9 cellular contexts compared by ENCODE assay signal in genomic region chr2:54503192-54503591, GRCh38. TPM values are rescaled to one million over a fixed set of nuclear protein-coding genes. Genes with fewer than 3 reads are reported as not detected.
DNase-seq lines count a peak whose midpoint lies in the region; ATAC-seq and TF ChIP-seq lines count a peak whose summit lies in the region.
"Had no signal": no experiment of that assay in that cellular context is flagged by ENCODE, and none has a peak within 500 bp of the region (broad histone marks: within the 10 kb centered on the region; RNA-seq: fewer than 3 reads in every experiment).

No MANE protein-coding gene starts in this region.

- H3K4me3 ChIP-seq in HFF-Myc (replicated peaks; ENCODE audit: low read depth, low read length) (no peak overlapping the region), gastrocnemius medialis (no peak overlapping the region)
- H3K4me3 ChIP-seq: ovary had no signal

- peak overlapping the region in 1 of 4 donors; percentile 61 for H3K27ac ChIP-seq in gastrocnemius medialis

- in situ Hi-C loops in gastrocnemius medialis (cut with MboI; ENCODE audit: low sequenced_read_pairs in 4 of 4): loop anchor here in 3 of 4 donors (25.0 kb wide), 3 partner anchors 291 to 391 kb away; partner anchors contain the start of gene ACYP2 (in 1 of the 3)

- H3K27me3 ChIP-seq in gastrocnemius medialis: no peaks in the 10 kb centered on the region
- H3K27me3 ChIP-seq: ovary had no signal

- no peaks in the 10 kb centered on the region for H3K9me3 ChIP-seq in gastrocnemius medialis
- H3K9me3 ChIP-seq: ovary had no signal

- H3K36me3 ChIP-seq in gastrocnemius medialis: no peaks in the 10 kb centered on the region
- H3K36me3 ChIP-seq: ovary had no signal

- ATAC-seq in gastrocnemius medialis (no peak), HG03025 (IDR thresholded peaks at IDR 0.05; ENCODE audit: low FRiP score, unreplicated experiment) (no peak)

- peaks cover 55 to 62% of the 10 kb centered on the region in 2 donors for H3K4me1 ChIP-seq in gastrocnemius medialis

- DNase-seq in NCI-H1436 (lab: John Stamatoyannopoulos, UW): peak; percentile 27
- no peak for DNase-seq in NCI-H1436 treated with DMSO at 0.1 percent for 48 hours (lab: John Stamatoyannopoulos, UW)
- no peak for DNase-seq in HFF-Myc (ENCODE audit: extremely low read depth, low read depth)
- peak; percentile 27 for DNase-seq in SW480 (ENCODE audit: low spot score)
- DNase-seq in erythroblast (lab: John Stamatoyannopoulos, UW): peak; percentile 30 to 50
- no peak for DNase-seq in gastrocnemius medialis
- no peak for DNase-seq in CD1c-positive myeloid dendritic cell (ENCODE audit: extremely low spot score)

- intact Hi-C loops in gastrocnemius medialis (cut with DNase I; ENCODE audit: low total_unique reads): loop anchor here (10.0 kb wide), 1 partner anchor 298 kb away; no protein-coding TSS in a partner anchor

- peak; percentile 68 for TF ChIP-seq CTCF in HFF-Myc (IDR thresholded peaks at IDR 0.05; ENCODE audit: low read depth, low read length, missing control alignments)
- TF ChIP-seq CTCF in gastrocnemius medialis (IDR thresholded peaks at IDR 0.05 in 4 of 5, conservative IDR thresholded peaks at IDR 0.05 in 1 of 5): peak; percentile 8 to 55 (median 34)

- no peak for TF ChIP-seq POLR2A in erythroblast (IDR thresholded peaks at IDR 0.05; ENCODE audit: low read length)
- no peak for TF ChIP-seq POLR2A in gastrocnemius medialis (IDR thresholded peaks at IDR 0.05)

RNA-seq across cellular contexts. Expression of gene SPTBN1, which starts 47.1 kb away (rescaled TPM):
- 100 to 1,000 TPM; 107 to 191 (median 119) TPM for total RNA-seq in gastrocnemius medialis

Comparison
In these comparisons a context has a peak if more than half of its experiments do, and no peak if none do; other contexts are left out.
1. DNase-seq: peak in NCI-H1436 (single experiment), SW480 (single experiment) and erythroblast (2 of 2); none in NCI-H1436 treated with DMSO at 0.1 percent for 48 hours (single experiment), HFF-Myc (single experiment), gastrocnemius medialis (0 of 2) and CD1c-positive myeloid dendritic cell (single experiment).